1 cellular context compared by ENCODE assay signal in the genomic region with DNA sequence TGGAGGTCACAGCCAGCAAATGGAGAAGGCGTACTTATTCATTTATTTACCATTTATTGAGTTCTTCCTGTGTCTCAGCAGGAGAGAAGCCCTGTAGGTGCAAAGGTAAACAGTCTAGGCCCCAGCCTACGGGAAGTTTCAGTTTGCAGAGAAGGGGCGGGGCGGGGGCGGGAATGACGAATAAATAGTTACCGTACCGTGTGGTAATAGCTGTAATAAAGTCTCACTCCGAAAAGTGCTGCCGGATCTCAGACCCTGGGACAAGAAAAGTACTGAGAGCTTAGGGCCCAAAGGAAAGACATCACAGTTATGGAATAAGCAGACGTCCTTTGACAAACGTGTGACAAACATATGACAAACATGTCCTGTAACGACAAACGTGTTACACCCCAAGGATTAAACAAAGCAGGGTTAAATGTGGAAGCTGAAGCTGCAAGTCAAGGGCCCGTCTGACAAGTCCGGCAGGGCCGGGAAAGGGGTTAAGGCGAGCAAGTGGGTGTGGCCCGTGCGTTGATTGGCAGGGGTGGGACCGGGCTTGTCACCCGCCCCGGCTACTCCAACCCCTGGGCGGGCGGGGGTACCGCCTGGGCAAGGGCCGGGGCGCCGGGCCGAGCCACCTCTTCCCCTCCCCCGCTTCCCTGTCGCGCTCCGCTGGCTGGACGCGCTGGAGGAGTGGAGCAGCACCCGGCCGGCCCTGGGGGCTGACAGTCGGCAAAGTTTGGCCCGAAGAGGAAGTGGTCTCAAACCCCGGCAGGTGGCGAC.
TF ChIP-seq lines count a peak whose summit lies in the region.

A gene with protein sequence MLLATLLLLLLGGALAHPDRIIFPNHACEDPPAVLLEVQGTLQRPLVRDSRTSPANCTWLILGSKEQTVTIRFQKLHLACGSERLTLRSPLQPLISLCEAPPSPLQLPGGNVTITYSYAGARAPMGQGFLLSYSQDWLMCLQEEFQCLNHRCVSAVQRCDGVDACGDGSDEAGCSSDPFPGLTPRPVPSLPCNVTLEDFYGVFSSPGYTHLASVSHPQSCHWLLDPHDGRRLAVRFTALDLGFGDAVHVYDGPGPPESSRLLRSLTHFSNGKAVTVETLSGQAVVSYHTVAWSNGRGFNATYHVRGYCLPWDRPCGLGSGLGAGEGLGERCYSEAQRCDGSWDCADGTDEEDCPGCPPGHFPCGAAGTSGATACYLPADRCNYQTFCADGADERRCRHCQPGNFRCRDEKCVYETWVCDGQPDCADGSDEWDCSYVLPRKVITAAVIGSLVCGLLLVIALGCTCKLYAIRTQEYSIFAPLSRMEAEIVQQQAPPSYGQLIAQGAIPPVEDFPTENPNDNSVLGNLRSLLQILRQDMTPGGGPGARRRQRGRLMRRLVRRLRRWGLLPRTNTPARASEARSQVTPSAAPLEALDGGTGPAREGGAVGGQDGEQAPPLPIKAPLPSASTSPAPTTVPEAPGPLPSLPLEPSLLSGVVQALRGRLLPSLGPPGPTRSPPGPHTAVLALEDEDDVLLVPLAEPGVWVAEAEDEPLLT (plus strand): TSS at position 541 of the 762 bp plus-strand sequence. CDS start 564 bp downstream, outside the sequence.

TF ChIP-seq in HepG2, 621 proteins besides CTCF, POLR2A, EP300 and RAD21 (continued from another document and continues in another):
- TF ChIP-seq, protein P1, sequence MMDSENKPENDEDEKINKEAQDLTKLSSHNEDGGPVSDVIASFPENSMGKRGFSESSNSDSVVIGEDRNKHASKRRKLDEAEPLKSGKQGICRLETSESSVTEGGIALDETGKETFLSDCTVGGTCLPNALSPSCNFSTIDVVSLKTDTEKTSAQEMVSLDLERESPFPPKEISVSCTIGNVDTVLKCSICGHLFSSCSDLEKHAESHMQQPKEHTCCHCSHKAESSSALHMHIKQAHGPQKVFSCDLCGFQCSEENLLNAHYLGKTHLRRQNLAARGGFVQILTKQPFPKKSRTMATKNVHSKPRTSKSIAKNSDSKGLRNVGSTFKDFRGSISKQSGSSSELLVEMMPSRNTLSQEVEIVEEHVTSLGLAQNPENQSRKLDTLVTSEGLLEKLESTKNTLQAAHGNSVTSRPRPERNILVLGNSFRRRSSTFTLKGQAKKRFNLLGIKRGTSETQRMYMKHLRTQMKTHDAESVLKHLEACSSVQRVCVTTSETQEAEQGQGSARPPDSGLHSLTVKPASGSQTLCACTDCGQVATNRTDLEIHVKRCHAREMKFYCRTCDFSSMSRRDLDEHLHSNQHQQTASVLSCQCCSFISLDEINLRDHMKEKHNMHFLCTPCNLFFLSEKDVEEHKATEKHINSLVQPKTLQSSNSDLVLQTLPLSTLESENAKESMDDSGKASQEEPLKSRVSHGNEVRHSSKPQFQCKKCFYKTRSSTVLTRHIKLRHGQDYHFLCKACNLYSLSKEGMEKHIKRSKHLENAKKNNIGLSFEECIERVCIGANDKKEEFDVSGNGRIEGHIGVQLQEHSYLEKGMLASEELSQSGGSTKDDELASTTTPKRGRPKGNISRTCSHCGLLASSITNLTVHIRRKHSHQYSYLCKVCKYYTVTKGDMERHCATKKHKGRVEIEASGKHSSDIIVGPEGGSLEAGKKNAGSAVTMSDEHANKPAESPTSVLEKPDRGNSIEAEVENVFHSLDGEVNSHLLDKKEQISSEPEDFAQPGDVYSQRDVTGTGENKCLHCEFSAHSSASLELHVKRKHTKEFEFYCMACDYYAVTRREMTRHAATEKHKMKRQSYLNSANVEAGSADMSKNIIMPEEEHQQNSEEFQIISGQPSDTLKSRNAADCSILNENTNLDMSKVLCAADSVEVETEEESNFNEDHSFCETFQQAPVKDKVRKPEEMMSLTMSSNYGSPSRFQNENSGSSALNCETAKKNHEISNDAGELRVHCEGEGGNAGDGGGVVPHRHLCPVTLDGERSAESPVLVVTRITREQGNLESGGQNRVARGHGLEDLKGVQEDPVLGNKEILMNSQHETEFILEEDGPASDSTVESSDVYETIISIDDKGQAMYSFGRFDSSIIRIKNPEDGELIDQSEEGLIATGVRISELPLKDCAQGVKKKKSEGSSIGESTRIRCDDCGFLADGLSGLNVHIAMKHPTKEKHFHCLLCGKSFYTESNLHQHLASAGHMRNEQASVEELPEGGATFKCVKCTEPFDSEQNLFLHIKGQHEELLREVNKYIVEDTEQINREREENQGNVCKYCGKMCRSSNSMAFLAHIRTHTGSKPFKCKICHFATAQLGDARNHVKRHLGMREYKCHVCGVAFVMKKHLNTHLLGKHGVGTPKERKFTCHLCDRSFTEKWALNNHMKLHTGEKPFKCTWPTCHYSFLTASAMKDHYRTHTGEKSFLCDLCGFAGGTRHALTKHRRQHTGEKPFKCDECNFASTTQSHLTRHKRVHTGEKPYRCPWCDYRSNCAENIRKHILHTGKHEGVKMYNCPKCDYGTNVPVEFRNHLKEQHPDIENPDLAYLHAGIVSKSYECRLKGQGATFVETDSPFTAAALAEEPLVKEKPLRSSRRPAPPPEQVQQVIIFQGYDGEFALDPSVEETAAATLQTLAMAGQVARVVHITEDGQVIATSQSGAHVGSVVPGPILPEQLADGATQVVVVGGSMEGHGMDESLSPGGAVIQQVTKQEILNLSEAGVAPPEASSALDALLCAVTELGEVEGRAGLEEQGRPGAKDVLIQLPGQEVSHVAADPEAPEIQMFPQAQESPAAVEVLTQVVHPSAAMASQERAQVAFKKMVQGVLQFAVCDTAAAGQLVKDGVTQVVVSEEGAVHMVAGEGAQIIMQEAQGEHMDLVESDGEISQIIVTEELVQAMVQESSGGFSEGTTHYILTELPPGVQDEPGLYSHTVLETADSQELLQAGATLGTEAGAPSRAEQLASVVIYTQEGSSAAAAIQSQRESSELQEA (CRISPR knock-in tag; IDR thresholded peaks at IDR 0.05; ENCODE audit: not compliant biosample characterization): peak; percentile 99
- TF ChIP-seq RORA (CRISPR knock-in tag; IDR thresholded peaks at IDR 0.05) (no peak), PAX8 (CRISPR knock-in tag; IDR thresholded peaks at IDR 0.05; ENCODE audit: borderline replicate concordance) (peak; percentile 99), ZNF17 (CRISPR knock-in tag; IDR thresholded peaks at IDR 0.05) (no peak), ARNT (IDR thresholded peaks at IDR 0.05) (no peak), SAFB2 (CRISPR knock-in tag; IDR thresholded peaks at IDR 0.05; ENCODE audit: borderline replicate concordance, low read depth) (peak; percentile 100), HNF4G (IDR thresholded peaks at IDR 0.05; ENCODE audit: borderline replicate concordance, low read depth, low read length) (peak; percentile 64; the same call in 1 of the 2 replicates), HNF4G (CRISPR knock-in tag; IDR thresholded peaks at IDR 0.05; ENCODE audit: borderline replicate concordance, low read depth) (peak; percentile 48), SOX6 (IDR thresholded peaks at IDR 0.05) (no peak), SOX6 (CRISPR knock-in tag; IDR thresholded peaks at IDR 0.05) (peak; percentile 92), ZBTB21 (CRISPR knock-in tag; IDR thresholded peaks at IDR 0.05) (peak; percentile 46; the same call in 1 of the 2 replicates), U2AF2 (IDR thresholded peaks at IDR 0.05; ENCODE audit: low read depth, low read length) (no peak), BCL6 (CRISPR knock-in tag; IDR thresholded peaks at IDR 0.05) (peak; percentile 92), ZNF713 (CRISPR knock-in tag; IDR thresholded peaks at IDR 0.05) (0 out of 2 replicates have a peak, but pooled peaks have one; percentile 72), RBM39 (IDR thresholded peaks at IDR 0.05; ENCODE audit: low read depth, low read length, poor library complexity, severe bottlenecking) (peak; percentile 98), ZNF296 (CRISPR knock-in tag; conservative IDR thresholded peaks at IDR 0.05) (peak; percentile 80), SP2 (CRISPR knock-in tag; IDR thresholded peaks at IDR 0.05) (no peak; the same call in none of the 2 replicates), ZNF530 (CRISPR knock-in tag; IDR thresholded peaks at IDR 0.05; ENCODE audit: low read depth) (no peak), IRX3 (CRISPR knock-in tag; IDR thresholded peaks at IDR 0.05; ENCODE audit: borderline replicate concordance, low read depth) (peak; percentile 91; the same call in 1 of the 2 replicates), ZNF569 (CRISPR knock-in tag; IDR thresholded peaks at IDR 0.05; ENCODE audit: borderline replicate concordance) (no peak; the same call in 1 of the 2 replicates), RARG (CRISPR knock-in tag; IDR thresholded peaks at IDR 0.05; ENCODE audit: low read depth) (peak; percentile 82; the same call in 1 of the 2 replicates), MEIS1 (CRISPR knock-in tag; IDR thresholded peaks at IDR 0.05; ENCODE audit: borderline replicate concordance) (peak; percentile 99; the same call in 1 of the 2 replicates)
- TF ChIP-seq, protein P2, sequence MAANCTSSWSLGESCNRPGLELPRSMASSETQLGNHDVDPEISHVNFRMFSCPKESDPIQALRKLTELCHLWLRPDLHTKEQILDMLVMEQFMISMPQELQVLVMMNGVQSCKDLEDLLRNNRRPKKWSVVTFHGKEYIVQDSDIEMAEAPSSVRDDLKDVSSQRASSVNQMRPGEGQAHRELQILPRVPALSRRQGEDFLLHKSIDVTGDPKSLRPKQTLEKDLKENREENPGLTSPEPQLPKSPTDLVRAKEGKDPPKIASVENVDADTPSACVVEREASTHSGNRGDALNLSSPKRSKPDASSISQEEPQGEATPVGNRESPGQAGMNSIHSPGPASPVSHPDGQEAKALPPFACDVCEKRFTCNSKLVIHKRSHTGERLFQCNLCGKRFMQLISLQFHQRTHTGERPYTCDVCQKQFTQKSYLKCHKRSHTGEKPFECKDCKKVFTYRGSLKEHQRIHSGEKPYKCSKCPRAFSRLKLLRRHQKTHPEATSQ (CRISPR knock-in tag; IDR thresholded peaks at IDR 0.05; ENCODE audit: borderline replicate concordance): no peak; the same call in 1 of the 2 replicates
- TF ChIP-seq, protein P3, sequence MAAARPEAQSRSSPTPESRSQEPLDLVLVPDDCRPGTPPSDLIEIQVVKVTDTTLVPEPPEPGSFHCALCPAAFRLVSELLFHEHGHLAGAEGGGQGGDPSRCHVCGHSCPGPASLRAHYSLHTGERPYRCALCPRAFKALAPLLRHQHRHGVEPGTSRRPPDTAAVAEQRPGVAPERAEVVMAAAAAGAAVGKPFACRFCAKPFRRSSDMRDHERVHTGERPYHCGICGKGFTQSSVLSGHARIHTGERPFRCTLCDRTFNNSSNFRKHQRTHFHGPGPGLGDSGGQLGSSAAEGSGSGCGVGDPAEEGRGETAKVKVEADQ (CRISPR knock-in tag; IDR thresholded peaks at IDR 0.05; ENCODE audit: borderline replicate concordance): peak; percentile 84; the same call in 1 of the 2 replicates
- TF ChIP-seq, protein P4, sequence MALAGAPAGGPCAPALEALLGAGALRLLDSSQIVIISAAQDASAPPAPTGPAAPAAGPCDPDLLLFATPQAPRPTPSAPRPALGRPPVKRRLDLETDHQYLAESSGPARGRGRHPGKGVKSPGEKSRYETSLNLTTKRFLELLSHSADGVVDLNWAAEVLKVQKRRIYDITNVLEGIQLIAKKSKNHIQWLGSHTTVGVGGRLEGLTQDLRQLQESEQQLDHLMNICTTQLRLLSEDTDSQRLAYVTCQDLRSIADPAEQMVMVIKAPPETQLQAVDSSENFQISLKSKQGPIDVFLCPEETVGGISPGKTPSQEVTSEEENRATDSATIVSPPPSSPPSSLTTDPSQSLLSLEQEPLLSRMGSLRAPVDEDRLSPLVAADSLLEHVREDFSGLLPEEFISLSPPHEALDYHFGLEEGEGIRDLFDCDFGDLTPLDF (CRISPR knock-in tag; IDR thresholded peaks at IDR 0.05): peak; percentile 88
- TF ChIP-seq, protein P5, sequence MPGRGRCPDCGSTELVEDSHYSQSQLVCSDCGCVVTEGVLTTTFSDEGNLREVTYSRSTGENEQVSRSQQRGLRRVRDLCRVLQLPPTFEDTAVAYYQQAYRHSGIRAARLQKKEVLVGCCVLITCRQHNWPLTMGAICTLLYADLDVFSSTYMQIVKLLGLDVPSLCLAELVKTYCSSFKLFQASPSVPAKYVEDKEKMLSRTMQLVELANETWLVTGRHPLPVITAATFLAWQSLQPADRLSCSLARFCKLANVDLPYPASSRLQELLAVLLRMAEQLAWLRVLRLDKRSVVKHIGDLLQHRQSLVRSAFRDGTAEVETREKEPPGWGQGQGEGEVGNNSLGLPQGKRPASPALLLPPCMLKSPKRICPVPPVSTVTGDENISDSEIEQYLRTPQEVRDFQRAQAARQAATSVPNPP (CRISPR knock-in tag; IDR thresholded peaks at IDR 0.05): 0 out of 2 replicates have a peak, but pooled peaks have one; percentile 67
- TF ChIP-seq, protein P6, sequence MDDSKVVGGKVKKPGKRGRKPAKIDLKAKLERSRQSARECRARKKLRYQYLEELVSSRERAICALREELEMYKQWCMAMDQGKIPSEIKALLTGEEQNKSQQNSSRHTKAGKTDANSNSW (CRISPR knock-in tag; IDR thresholded peaks at IDR 0.05; ENCODE audit: borderline replicate concordance): peak; percentile 95
- TF ChIP-seq, protein P7, sequence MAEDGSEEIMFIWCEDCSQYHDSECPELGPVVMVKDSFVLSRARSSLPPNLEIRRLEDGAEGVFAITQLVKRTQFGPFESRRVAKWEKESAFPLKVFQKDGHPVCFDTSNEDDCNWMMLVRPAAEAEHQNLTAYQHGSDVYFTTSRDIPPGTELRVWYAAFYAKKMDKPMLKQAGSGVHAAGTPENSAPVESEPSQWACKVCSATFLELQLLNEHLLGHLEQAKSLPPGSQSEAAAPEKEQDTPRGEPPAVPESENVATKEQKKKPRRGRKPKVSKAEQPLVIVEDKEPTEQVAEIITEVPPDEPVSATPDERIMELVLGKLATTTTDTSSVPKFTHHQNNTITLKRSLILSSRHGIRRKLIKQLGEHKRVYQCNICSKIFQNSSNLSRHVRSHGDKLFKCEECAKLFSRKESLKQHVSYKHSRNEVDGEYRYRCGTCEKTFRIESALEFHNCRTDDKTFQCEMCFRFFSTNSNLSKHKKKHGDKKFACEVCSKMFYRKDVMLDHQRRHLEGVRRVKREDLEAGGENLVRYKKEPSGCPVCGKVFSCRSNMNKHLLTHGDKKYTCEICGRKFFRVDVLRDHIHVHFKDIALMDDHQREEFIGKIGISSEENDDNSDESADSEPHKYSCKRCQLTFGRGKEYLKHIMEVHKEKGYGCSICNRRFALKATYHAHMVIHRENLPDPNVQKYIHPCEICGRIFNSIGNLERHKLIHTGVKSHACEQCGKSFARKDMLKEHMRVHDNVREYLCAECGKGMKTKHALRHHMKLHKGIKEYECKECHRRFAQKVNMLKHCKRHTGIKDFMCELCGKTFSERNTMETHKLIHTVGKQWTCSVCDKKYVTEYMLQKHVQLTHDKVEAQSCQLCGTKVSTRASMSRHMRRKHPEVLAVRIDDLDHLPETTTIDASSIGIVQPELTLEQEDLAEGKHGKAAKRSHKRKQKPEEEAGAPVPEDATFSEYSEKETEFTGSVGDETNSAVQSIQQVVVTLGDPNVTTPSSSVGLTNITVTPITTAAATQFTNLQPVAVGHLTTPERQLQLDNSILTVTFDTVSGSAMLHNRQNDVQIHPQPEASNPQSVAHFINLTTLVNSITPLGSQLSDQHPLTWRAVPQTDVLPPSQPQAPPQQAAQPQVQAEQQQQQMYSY (CRISPR knock-in tag; IDR thresholded peaks at IDR 0.05): peak; percentile 62; the same call in 1 of the 2 replicates
- TF ChIP-seq, protein P8, sequence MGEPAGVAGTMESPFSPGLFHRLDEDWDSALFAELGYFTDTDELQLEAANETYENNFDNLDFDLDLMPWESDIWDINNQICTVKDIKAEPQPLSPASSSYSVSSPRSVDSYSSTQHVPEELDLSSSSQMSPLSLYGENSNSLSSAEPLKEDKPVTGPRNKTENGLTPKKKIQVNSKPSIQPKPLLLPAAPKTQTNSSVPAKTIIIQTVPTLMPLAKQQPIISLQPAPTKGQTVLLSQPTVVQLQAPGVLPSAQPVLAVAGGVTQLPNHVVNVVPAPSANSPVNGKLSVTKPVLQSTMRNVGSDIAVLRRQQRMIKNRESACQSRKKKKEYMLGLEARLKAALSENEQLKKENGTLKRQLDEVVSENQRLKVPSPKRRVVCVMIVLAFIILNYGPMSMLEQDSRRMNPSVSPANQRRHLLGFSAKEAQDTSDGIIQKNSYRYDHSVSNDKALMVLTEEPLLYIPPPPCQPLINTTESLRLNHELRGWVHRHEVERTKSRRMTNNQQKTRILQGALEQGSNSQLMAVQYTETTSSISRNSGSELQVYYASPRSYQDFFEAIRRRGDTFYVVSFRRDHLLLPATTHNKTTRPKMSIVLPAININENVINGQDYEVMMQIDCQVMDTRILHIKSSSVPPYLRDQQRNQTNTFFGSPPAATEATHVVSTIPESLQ (CRISPR knock-in tag; conservative IDR thresholded peaks at IDR 0.05): peak; percentile 82; the same call in 1 of the 2 replicates
